ENCODE assay signal across 12 cellular contexts in the genomic region with DNA sequence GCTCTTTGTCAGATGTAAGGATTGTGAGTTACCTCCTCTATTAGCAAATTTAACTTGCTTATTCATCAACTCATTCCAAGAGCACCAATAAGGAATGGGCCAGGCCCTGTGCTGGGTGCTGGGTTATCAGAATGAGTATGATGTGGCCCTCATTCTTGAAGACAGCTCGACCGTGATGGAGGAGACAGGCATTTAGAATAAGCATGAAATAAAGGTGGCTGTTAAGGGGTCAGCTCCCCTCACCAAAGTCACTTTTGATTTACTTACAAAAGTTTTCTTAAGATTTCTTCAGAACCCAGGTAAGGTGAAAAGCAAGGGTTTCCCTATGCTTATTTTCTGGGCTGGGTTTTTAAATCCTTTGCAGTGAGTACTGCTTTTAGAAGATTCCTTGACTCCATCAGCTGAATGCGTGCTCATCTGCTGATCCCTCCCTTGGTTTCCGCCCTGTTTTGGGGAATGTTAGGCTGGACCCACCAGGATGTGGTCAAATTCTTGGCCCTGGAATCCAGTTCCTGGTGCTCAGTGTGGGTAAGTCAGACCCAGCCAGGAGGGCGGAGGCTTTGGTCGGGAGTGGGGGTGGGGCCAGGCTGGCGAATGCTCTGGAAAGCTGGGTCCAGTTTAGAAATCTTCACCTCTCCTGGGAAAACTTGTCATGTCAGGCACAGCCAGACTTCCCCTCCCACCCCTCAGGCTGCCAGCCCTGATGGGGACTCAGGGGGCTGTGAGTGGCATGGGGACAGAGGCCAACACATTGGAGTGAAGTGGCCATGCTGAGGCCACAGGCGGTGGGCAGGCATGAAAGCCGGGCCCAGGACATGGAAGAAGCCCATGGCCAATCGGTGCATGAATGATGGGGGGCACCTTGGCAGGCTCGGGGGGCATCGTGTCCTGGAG. TPM values are rescaled to one million over a fixed set of nuclear protein-coding genes. Genes with fewer than 3 reads are reported as not detected.
DNase-seq lines count a peak whose midpoint lies in the region; ATAC-seq and TF ChIP-seq lines count a peak whose summit lies in the region.
"Had no signal": no experiment of that assay in that cellular context is flagged by ENCODE, and none has a peak within 500 bp of the region (broad histone marks: within the 10 kb centered on the region; RNA-seq: fewer than 3 reads in every experiment).

No MANE protein-coding gene starts in this region.

- no peaks in the 10 kb centered on the region for H3K9me2 ChIP-seq in GM23338 (ENCODE audit: insufficient read depth)

- no peak overlapping the region for H2AFZ ChIP-seq in GM23338

- intact Hi-C loops in sigmoid colon (cut with DNase I): no loop called here
- intact Hi-C loops in Right ventricle myocardium superior (cut with DNase I): no loop called here

- H3K4me1 Mint-ChIP-seq in GM23338 (peaks cover 10% of the 10 kb centered on the region), T-helper 17 cell (peaks cover 13% of the 10 kb centered on the region)
- H3K4me1 Mint-ChIP-seq: central memory CD8-positive, alpha-beta T cell had no signal

- H3K36me3 ChIP-seq in GM23338 (ENCODE audit: insufficient read depth): no peaks in the 10 kb centered on the region
- H3K36me3 ChIP-seq in sigmoid colon: no peaks in the 10 kb centered on the region

- H3K27ac Mint-ChIP-seq in GM23338 (no peak overlapping the region), T-helper 17 cell (no peak overlapping the region)
- H3K27ac Mint-ChIP-seq: stimulated activated memory B cell treated with anti-CD40 and anti-IgM and Interleukin-4, amounts not matched to agents 10 μg/mL and 1 μg/mL and 100 μg/mL, for 72 hours had no signal

- H3K9me3 Mint-ChIP-seq in GM23338: peaks cover 13% of the 10 kb centered on the region

- DNase-seq in GM23338 (ENCODE audit: low spot score) (peak; percentile 54), fibroblast of peridontal ligament (ENCODE audit: extremely low read depth) (peak; percentile 93), sigmoid colon (peak; percentile 40), T-helper 17 cell (no peak), Right ventricle myocardium superior (no peak), cerebellar cortex (ENCODE audit: low spot score) (no peak)
- DNase-seq: right cardiac atrium had no signal

- TF ChIP-seq POLR2A in sigmoid colon (IDR thresholded peaks at IDR 0.05): no peak

- no peak for TF ChIP-seq EP300 in sigmoid colon (IDR thresholded peaks at IDR 0.05)

- H3K36me3 Mint-ChIP-seq in GM23338 (ENCODE audit: low read depth) (no peaks in the 10 kb centered on the region; the same call in 2 of the 3 replicates), T-helper 17 cell (ENCODE audit: low read depth) (peaks cover 3% of the 10 kb centered on the region)

- H3K27ac ChIP-seq in GM23338 (ENCODE audit: low read depth) (no peak overlapping the region), sigmoid colon (no peak overlapping the region)

- peaks cover 12% of the 10 kb centered on the region for H3K27me3 Mint-ChIP-seq in GM23338 (ENCODE audit: insufficient read depth, low read depth, poor library complexity)
- peaks cover 24% of the 10 kb centered on the region for H3K27me3 Mint-ChIP-seq in T-helper 17 cell
- H3K27me3 Mint-ChIP-seq: stimulated activated memory B cell treated with anti-CD40 and anti-IgM and Interleukin-4, amounts not matched to agents 10 μg/mL and 1 μg/mL and 100 μg/mL, for 72 hours had no signal

- 87 to 88% methylated on average over 12 of the region's 12 CpGs for WGBS in sigmoid colon, 2 donors

- H3K4me3 Mint-ChIP-seq in GM23338: no peak overlapping the region
- no peak overlapping the region for H3K4me3 Mint-ChIP-seq in T-helper 17 cell
- H3K4me3 Mint-ChIP-seq: central memory CD8-positive, alpha-beta T cell; stimulated activated memory B cell treated with anti-CD40 and anti-IgM and Interleukin-4, amounts not matched to agents 10 μg/mL and 1 μg/mL and 100 μg/mL, for 72 hours had no signal

- ATAC-seq in GM23338: peak; percentile 60
- ATAC-seq in SK-N-SH treated with all-trans-retinoic acid at 6 μM for 48 hours: peak; percentile 95
- ATAC-seq in T-helper 17 cell: no peak
- ATAC-seq in Right ventricle myocardium superior (ENCODE audit: poor library complexity): no peak
- ATAC-seq in HG02981 (IDR thresholded peaks at IDR 0.05; ENCODE audit: unreplicated experiment): no peak
- ATAC-seq: right cardiac atrium; stimulated activated memory B cell treated with anti-CD40 and anti-IgM and Interleukin-4, amounts not matched to agents 10 μg/mL and 1 μg/mL and 100 μg/mL, for 72 hours had no signal

- peaks cover 5% of the 10 kb centered on the region for H3K4me1 ChIP-seq in GM23338 (ENCODE audit: insufficient read depth)
- H3K4me1 ChIP-seq in sigmoid colon: no peaks in the 10 kb centered on the region

- H3K4me3 ChIP-seq in GM23338 (no peak overlapping the region), sigmoid colon (no peak overlapping the region)

- no peak overlapping the region for H3K4me2 ChIP-seq in GM23338

- H3K79me2 ChIP-seq in GM23338 (replicated peaks; ENCODE audit: insufficient read depth): no peaks in the 10 kb centered on the region

- no peaks in the 10 kb centered on the region for H3K9me3 ChIP-seq in sigmoid colon
- H3K9me3 ChIP-seq in T-helper 17 cell (ENCODE audit: control insufficient read depth, low read length, poor library complexity, severe bottlenecking): no peaks in the 10 kb centered on the region

- no peak for TF ChIP-seq CTCF in GM23338 (conservative IDR thresholded peaks at IDR 0.05; ENCODE audit: low read depth in 2 of 2)
- no peak for TF ChIP-seq CTCF in sigmoid colon (IDR thresholded peaks at IDR 0.05)

- no peaks in the 10 kb centered on the region for H3F3A ChIP-seq in GM23338 (replicated peaks; ENCODE audit: low read depth)

- H3K27me3 ChIP-seq in GM23338 (ENCODE audit: insufficient read depth) (no peaks in the 10 kb centered on the region), sigmoid colon (no peaks in the 10 kb centered on the region)

- H4K20me1 ChIP-seq in GM23338 (replicated peaks; ENCODE audit: insufficient read depth): no peaks in the 10 kb centered on the region

TF ChIP-seq in GM23338, 12 proteins besides CTCF, POLR2A, EP300 and RAD21 (continues in another document):
- TF ChIP-seq NANOG (IDR thresholded peaks at IDR 0.05; ENCODE audit: borderline replicate concordance) (no peak), STAT1 (IDR thresholded peaks at IDR 0.05; ENCODE audit: unreplicated experiment) (no peak), ETS1 (IDR thresholded peaks at IDR 0.05) (no peak)

TF ChIP-seq in SK-N-SH treated with all-trans-retinoic acid at 6 μM for 48 hours, 23 proteins besides CTCF, POLR2A, EP300 and RAD21:
- TF ChIP-seq, protein P1, sequence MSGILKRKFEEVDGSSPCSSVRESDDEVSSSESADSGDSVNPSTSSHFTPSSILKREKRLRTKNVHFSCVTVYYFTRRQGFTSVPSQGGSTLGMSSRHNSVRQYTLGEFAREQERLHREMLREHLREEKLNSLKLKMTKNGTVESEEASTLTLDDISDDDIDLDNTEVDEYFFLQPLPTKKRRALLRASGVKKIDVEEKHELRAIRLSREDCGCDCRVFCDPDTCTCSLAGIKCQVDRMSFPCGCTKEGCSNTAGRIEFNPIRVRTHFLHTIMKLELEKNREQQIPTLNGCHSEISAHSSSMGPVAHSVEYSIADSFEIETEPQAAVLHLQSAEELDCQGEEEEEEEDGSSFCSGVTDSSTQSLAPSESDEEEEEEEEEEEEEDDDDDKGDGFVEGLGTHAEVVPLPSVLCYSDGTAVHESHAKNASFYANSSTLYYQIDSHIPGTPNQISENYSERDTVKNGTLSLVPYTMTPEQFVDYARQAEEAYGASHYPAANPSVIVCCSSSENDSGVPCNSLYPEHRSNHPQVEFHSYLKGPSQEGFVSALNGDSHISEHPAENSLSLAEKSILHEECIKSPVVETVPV (CRISPR knock-in tag; IDR thresholded peaks at IDR 0.05): no peak
TF ChIP-seq in SK-N-SH treated with all-trans-retinoic acid at 6 μM for 48 hours: peak in this region for 0.

RNA-seq across cellular contexts. Expression of gene PADI1, which starts 15.0 kb away (rescaled TPM):
- total RNA-seq in GM23338 (2014; rRNA removed; shearing (Covaris generic)): 0.27 and 0.28 TPM in 2 replicates
- polyA plus RNA-seq in GM23338 (2016; fragmentation: Nextera tagmentation; extraction: Ambion mirVana) (0.26 TPM in 2 replicates), sigmoid colon (under 1 TPM; under 0.01 to 0.92 (median 0.63) TPM)
- total RNA-seq in sigmoid colon (not detected), T-helper 17 cell (not detected), Right ventricle myocardium superior (not detected)
- total RNA-seq: OCI-LY7, right cardiac atrium had no signal
- polyA plus RNA-seq: right cardiac atrium had no signal

RNA-seq across cellular contexts. Expression of gene PADI3, which starts 59.0 kb away (rescaled TPM):
- total RNA-seq in GM23338 (2014; rRNA removed; shearing (Covaris generic)): 0.58 and 0.80 TPM in 2 replicates
- polyA plus RNA-seq in GM23338 (2016; fragmentation: Nextera tagmentation; extraction: Ambion mirVana) (0.21 and 0.37 TPM in 2 replicates), sigmoid colon (under 1 TPM in 1 of 3 donors, not detected in 2; 0.51 TPM)
- total RNA-seq in sigmoid colon (not detected), T-helper 17 cell (not detected), Right ventricle myocardium superior (not detected)
- total RNA-seq: OCI-LY7, right cardiac atrium had no signal
- polyA plus RNA-seq: right cardiac atrium had no signal

Comparison
In these comparisons a context has a peak if more than half of its experiments do, and no peak if none do; other contexts are left out.
1. ATAC-seq: peak in GM23338 (single experiment) and SK-N-SH treated with all-trans-retinoic acid at 6 μM for 48 hours (single experiment); none in T-helper 17 cell (single experiment), Right ventricle myocardium superior (single experiment) and HG02981 (single experiment).
2. DNase-seq: peak in GM23338 (single experiment), fibroblast of peridontal ligament (single experiment) and sigmoid colon (single experiment); none in T-helper 17 cell (0 of 3), Right ventricle myocardium superior (single experiment) and cerebellar cortex (single experiment).